In genomic region chr17:79088997-79089328, GRCh38 we compare ENCODE assay signal across 2 cellular contexts.
TF ChIP-seq lines count a peak whose summit lies in the region.

No MANE protein-coding gene starts in this region.

TF ChIP-seq in IMR-90, 13 proteins besides CTCF, POLR2A, EP300 and RAD21:
- TF ChIP-seq MAFK (IDR thresholded peaks at IDR 0.05; ENCODE audit: low read depth, low read length) (no peak), MAZ (IDR thresholded peaks at IDR 0.05; ENCODE audit: borderline replicate concordance, low read depth, low read length) (no peak), ELK1 (IDR thresholded peaks at IDR 0.05; ENCODE audit: borderline replicate concordance, low read depth, low read length) (no peak), CEBPB (IDR thresholded peaks at IDR 0.05; ENCODE audit: low read depth, low read length) (no peak), BHLHE40 (IDR thresholded peaks at IDR 0.05; ENCODE audit: low read depth, low read length) (no peak), RCOR1 (IDR thresholded peaks at IDR 0.05; ENCODE audit: insufficient replicate concordance, low read length) (no peak), RFX5 (IDR thresholded peaks at IDR 0.05; ENCODE audit: low read depth, low read length) (no peak), NFE2L2 (IDR thresholded peaks at IDR 0.05; ENCODE audit: low read depth, low read length) (no peak), USF2 (IDR thresholded peaks at IDR 0.05; ENCODE audit: low read depth, low read length) (no peak), CHD1 (IDR thresholded peaks at IDR 0.05; ENCODE audit: low read depth, low read length) (no peak), FOS (IDR thresholded peaks at IDR 0.05; ENCODE audit: low read depth, low read length) (no peak), MXI1 (IDR thresholded peaks at IDR 0.05; ENCODE audit: borderline replicate concordance, low read depth, low read length) (no peak), SMC3 (IDR thresholded peaks at IDR 0.05; ENCODE audit: low read depth, low read length) (no peak)

TF ChIP-seq in H1, 55 proteins besides CTCF, POLR2A, EP300 and RAD21:
- TF ChIP-seq SIRT6 (IDR thresholded peaks at IDR 0.05; ENCODE audit: low read length), result no peak
- TF ChIP-seq TAF7 (optimal IDR thresholded peaks at IDR 0.05; ENCODE audit: borderline replicate concordance, low read depth, low read length), result no peak
